ENCODE assay signal across 11 cellular contexts in the genomic region with DNA sequence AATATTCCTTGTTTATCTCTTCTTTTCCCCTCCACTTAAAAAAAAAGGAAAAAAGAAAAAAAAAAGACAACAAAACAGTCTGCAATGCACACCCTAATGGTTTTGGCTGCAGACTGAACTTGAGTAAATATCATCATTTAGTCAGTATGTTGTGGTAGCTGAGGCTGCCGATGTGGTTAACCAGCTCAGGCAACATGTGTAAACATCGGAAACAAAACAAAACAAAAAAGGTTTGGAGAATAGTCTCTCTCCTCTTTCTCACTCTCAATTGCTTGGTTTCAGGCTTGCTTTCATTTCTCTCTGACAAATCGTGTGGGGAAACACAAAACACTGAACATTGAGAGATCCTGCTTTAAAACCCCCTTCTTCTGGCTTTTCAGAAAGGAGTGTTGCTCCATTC.
DNase-seq lines count a peak whose midpoint lies in the region; ATAC-seq, FAIRE-seq and TF ChIP-seq lines count a peak whose summit lies in the region.
"Had no signal": no experiment of that assay in that cellular context is flagged by ENCODE, and none has a peak within 500 bp of the region (broad histone marks: within the 10 kb centered on the region; RNA-seq: fewer than 3 reads in every experiment).

No MANE protein-coding gene starts in this region.

- H3K4me3 ChIP-seq in BJ (ENCODE audit: low read depth, low read length): no peak overlapping the region
- H3K4me3 ChIP-seq in HUES48 (ENCODE audit: low read depth, low read length): no peak overlapping the region
- no peak overlapping the region for H3K4me3 ChIP-seq in GM12878
- H3K4me3 ChIP-seq in heart right ventricle: no peak overlapping the region

- RAD21 ChIA-PET in GM12878 (lab: Charles Lee; ENCODE audit: unreplicated experiment): no interaction called here

- CTCF ChIA-PET in BJ (lab: Yijun Ruan, JAX) (no interaction called here), GM12878 (lab: Yijun Ruan, JAX) (no interaction called here)

- H3K27me3 ChIP-seq in BJ (ENCODE audit: control insufficient read depth, insufficient read depth, low read length) (no peaks in the 10 kb centered on the region), HUES48 (ENCODE audit: control insufficient read depth, insufficient read depth, low read length) (no peaks in the 10 kb centered on the region), GM12878 (replicated peaks in 1 of 2; ENCODE audit: control insufficient read depth in 2 of 2, insufficient read depth in 2 of 2, low read length in 1 of 2) (no peaks in the 10 kb centered on the region), heart right ventricle (peaks cover 0 to 8% (median 5%) of the 10 kb centered on the region in 7 donors)
- H3K27me3 ChIP-seq: foreskin keratinocyte had no signal

- TF ChIP-seq RAD21 in GM12878 (IDR thresholded peaks at IDR 0.05; ENCODE audit: insufficient read depth, low read depth, low read length): no peak

- BruUV-seq in GM12878 (replicated peaks; lab: Mats Ljungman, UMichigan): no TSS peak

- intact Hi-C loops in GM12878 (cut with micrococcal nuclease; ENCODE audit: unreplicated experiment) (no loop called here), heart right ventricle (cut with DNase I) (loop anchor here in 1 of 10 donors (10.0 kb wide), 1 partner anchor 222 kb away; no protein-coding TSS in a partner anchor)

- peaks cover 4% of the 10 kb centered on the region for H3K36me3 ChIP-seq in BJ (ENCODE audit: control insufficient read depth, insufficient read depth, low read length)
- H3K36me3 ChIP-seq in HUES48 (ENCODE audit: control insufficient read depth, insufficient read depth, low read length): peaks cover 15% of the 10 kb centered on the region
- no peaks in the 10 kb centered on the region for H3K36me3 ChIP-seq in GM12878 (ENCODE audit: control insufficient read depth in 2 of 2, insufficient read depth in 2 of 2, low read length in 1 of 2)
- no peaks in the 10 kb centered on the region for H3K36me3 ChIP-seq in heart right ventricle

- 25% methylated on average over 3 of the region's 3 CpGs for WGBS in GM12878 (ENCODE audit: insufficient coverage, insufficient replicate concordance, low lambda C conversion rate, missing lambda C conversion rate)
- 64 to 71% methylated on average over 3 of the region's 3 CpGs for WGBS in heart right ventricle, 2 donors

- peak; percentile 85 for ATAC-seq in GM12878
- ATAC-seq in heart right ventricle: no peak
- ATAC-seq: foreskin keratinocyte had no signal

- peak; percentile 16 to 40; a peak in 1 of 4 replicates for TF ChIP-seq EP300 in GM12878 (IDR thresholded peaks at IDR 0.05; ENCODE audit: borderline replicate concordance in 1 of 2, control insufficient read depth in 1 of 2, low read depth in 2 of 2, low read length in 2 of 2)

- no peak for TF ChIP-seq CTCF in BJ (IDR thresholded peaks at IDR 0.05; ENCODE audit: insufficient read depth, low read depth, low read length)
- no peak for TF ChIP-seq CTCF in GM12878 (IDR thresholded peaks at IDR 0.05 in 2 of 3, conservative IDR thresholded peaks at IDR 0.05 in 1 of 3; ENCODE audit: control insufficient read depth in 2 of 3, extremely low read depth in 1 of 3, insufficient read depth in 1 of 3, low read depth in 3 of 3, low read length in 3 of 3)
- TF ChIP-seq CTCF in heart right ventricle (IDR thresholded peaks at IDR 0.05): no peak

- no peak for FAIRE-seq in GM12878 (lab: Jason Lieb, UNC)

- SMC1A ChIA-PET in GM12878 (lab: Charles Lee; ENCODE audit: uncharacterized antibody, unreplicated experiment): interaction anchor here (0.8 to 1.6 kb wide), 4 partner anchors 12 to 68 kb away, joined by 3 read pairs; no protein-coding TSS in a partner anchor

- in situ Hi-C loops in GM12878 (cut with MboI): no loop called here

- peaks cover 32% of the 10 kb centered on the region for H3K4me1 ChIP-seq in HUES48 (ENCODE audit: control insufficient read depth, insufficient read depth, low read length)
- no peaks in the 10 kb centered on the region for H3K4me1 ChIP-seq in GM12878 (ENCODE audit: control insufficient read depth, insufficient read depth, low read length)
- H3K4me1 ChIP-seq in heart right ventricle: peaks cover 0 to 15% (median 0%) of the 10 kb centered on the region in 9 donors
- H3K4me1 ChIP-seq: foreskin keratinocyte had no signal

- no peak overlapping the region for H3K9ac ChIP-seq in HUES48 (ENCODE audit: low read depth, low read length)
- H3K9ac ChIP-seq in GM12878 (ENCODE audit: control insufficient read depth, insufficient read depth, low read length): no peak overlapping the region

- no peak for TF ChIP-seq POLR2A in GM12878 (IDR thresholded peaks at IDR 0.05; ENCODE audit: low read depth, low read length)

- H3K79me2 ChIP-seq in GM12878 (ENCODE audit: control insufficient read depth, insufficient read depth, low read length): no peaks in the 10 kb centered on the region

- H3K27ac ChIP-seq in HUES48 (ENCODE audit: low read depth, low read length) (peak overlapping the region; percentile 6), GM12878 (ENCODE audit: control insufficient read depth, insufficient read depth) (no peak overlapping the region), heart right ventricle (peak overlapping the region in 5 of 10 donors; percentile 14 to 52 (median 43))
- H3K27ac ChIP-seq: foreskin keratinocyte had no signal

- DNase-seq in BJ (ENCODE audit: low read depth): peak; percentile 81
- peak; percentile 45 for DNase-seq in GM12878 (ENCODE audit: low read depth, low spot score)
- DNase-seq in myocyte (ENCODE audit: low read depth): peak; percentile 87
- DNase-seq in hippocampal formation (lab: John Stamatoyannopoulos, UW): no peak
- DNase-seq in ureter (ENCODE audit: low spot score): no peak
- no peak for DNase-seq in activated CD4-positive, alpha-beta T cell treated with anti-CD3 and anti-CD28 coated beads for 4 hours
- no peak for DNase-seq in heart right ventricle
- DNase-seq: activated CD8-positive, alpha-beta memory T cell treated with anti-CD3 and anti-CD28 coated beads for 24 hours; foreskin keratinocyte; posterior cingulate gyrus had no signal

- POLR2A ChIA-PET in BJ (lab: Charles Lee) (no interaction called here), GM12878 (lab: Charles Lee) (no interaction called here)

- H3K9me3 ChIP-seq in HUES48 (ENCODE audit: control insufficient read depth, insufficient read depth, low read length) (no peaks in the 10 kb centered on the region; the same call in 1 of the 2 replicates), GM12878 (replicated peaks; ENCODE audit: control insufficient read depth, insufficient read depth, low read length) (no peaks in the 10 kb centered on the region), heart right ventricle (no peaks in the 10 kb centered on the region)

- no peaks in the 10 kb centered on the region for H4K20me1 ChIP-seq in GM12878 (ENCODE audit: control insufficient read depth, insufficient read depth)

- no peak overlapping the region for H2AFZ ChIP-seq in GM12878 (ENCODE audit: control insufficient read depth, low read depth, low read length)

- H3K4me2 ChIP-seq in GM12878 (ENCODE audit: control insufficient read depth, insufficient read depth): no peak overlapping the region

TF ChIP-seq in GM12878, 131 proteins besides CTCF, POLR2A, EP300 and RAD21:
- peak; percentile 86 for TF ChIP-seq RUNX3 (IDR thresholded peaks at IDR 0.05; ENCODE audit: low read length)
- peak; percentile 27; the same call in 1 of the 2 replicates for TF ChIP-seq ZNF384 (IDR thresholded peaks at IDR 0.05; ENCODE audit: borderline replicate concordance, low read depth, low read length)
- peak; percentile 13; the same call in 1 of the 2 replicates for TF ChIP-seq MTA2 (IDR thresholded peaks at IDR 0.05; ENCODE audit: low read depth)
- no peak for TF ChIP-seq SUZ12 (IDR thresholded peaks at IDR 0.05; ENCODE audit: unreplicated experiment)
- no peak for TF ChIP-seq ZZZ3 (IDR thresholded peaks at IDR 0.05; ENCODE audit: control insufficient read depth, insufficient read length, low read depth)
- TF ChIP-seq TBL1XR1 (IDR thresholded peaks at IDR 0.05; ENCODE audit: low read depth, low read length): peak; percentile 65; the same call in 1 of the 2 replicates
- peak in 1 of 2 experiments; percentile 34; a peak in 1 of 4 replicates for TF ChIP-seq BHLHE40 (IDR thresholded peaks at IDR 0.05; ENCODE audit: borderline replicate concordance in 1 of 2, low read depth in 2 of 2, low read length in 1 of 2)
- TF ChIP-seq IKZF2 (IDR thresholded peaks at IDR 0.05): peak; percentile 70 to 73; a peak in 3 of 4 replicates

Comparison
In these comparisons a context has a peak if more than half of its experiments do, and no peak if none do; other contexts are left out.
1. DNase-seq: peak in BJ (single experiment), GM12878 (single experiment) and myocyte (single experiment); none in hippocampal formation (0 of 2), ureter (single experiment), activated CD4-positive, alpha-beta T cell treated with anti-CD3 and anti-CD28 coated beads for 4 hours (0 of 2) and heart right ventricle (0 of 2).